Comparison of ENCODE assay signal across 26 cellular contexts in genomic region chr3:195213639-195214315, GRCh38.
"Had no signal": no experiment of that assay in that cellular context is flagged by ENCODE, and none has a peak within 500 bp of the region (broad histone marks: within the 10 kb centered on the region; RNA-seq: fewer than 3 reads in every experiment).

No MANE protein-coding gene starts in this region.

- DNase-seq: activated CD4-positive, alpha-beta memory T cell treated with anti-CD3 and anti-CD28 coated beads, Interleukin-2, amount 10 ng/mL, durations not matched to agents 7 days and 5 days; activated CD4-positive, alpha-beta T cell treated with anti-CD3 and anti-CD28 coated beads for 36 hours; activated CD4-positive, alpha-beta T cell treated with anti-CD3 and anti-CD28 coated beads, Interleukin-2, amount 50 U/mL, for 1 hour; activated naive CD4-positive, alpha-beta T cell; activated T-cell treated with anti-CD3 and anti-CD28 coated beads for 4 hours; activated T-cell treated with anti-CD3 and anti-CD28 coated beads, Interleukin-2, amount 50 U/mL, for 72 hours; caudate nucleus; NCI-H1092 treated with DMSO at 0.1 percent for 48 hours; NCI-H1417 treated with DMSO at 0.1 percent for 48 hours; NCI-H1694; NCI-H2029; NCI-H2107; NCI-H2171 treated with DMSO at 0.1 percent for 48 hours; NCI-H226; NCI-H526; NCI-H82; RPMI8226; SK-N-SH; T-helper 1 cell had no signal

- H3K4me3 ChIP-seq: breast epithelium had no signal

- H3K4me3 Mint-ChIP-seq: activated CD4-positive, alpha-beta memory T cell treated with anti-CD3 and anti-CD28 coated beads, Interleukin-2, amount 10 ng/mL, durations not matched to agents 7 days and 5 days; activated CD4-positive, alpha-beta T cell treated with anti-CD3 and anti-CD28 coated beads for 36 hours; activated naive CD4-positive, alpha-beta T cell treated with anti-CD3 and anti-CD28 coated beads, Interleukin-2, amount 50 U/mL, for 24 hours; activated T-cell treated with anti-CD3 and anti-CD28 coated beads, Interleukin-2, amount 50 U/mL, for 72 hours had no signal

- H3K9me3 ChIP-seq: breast epithelium, SK-N-SH had no signal

- H3K9ac ChIP-seq: KMS-11, SK-N-SH had no signal

- H3K27ac ChIP-seq: breast epithelium, KMS-11, VCaP had no signal

- H3K27me3 Mint-ChIP-seq: activated CD4-positive, alpha-beta memory T cell treated with anti-CD3 and anti-CD28 coated beads, Interleukin-2, amount 10 ng/mL, durations not matched to agents 7 days and 5 days; activated CD4-positive, alpha-beta T cell treated with anti-CD3 and anti-CD28 coated beads for 36 hours; activated naive CD4-positive, alpha-beta T cell treated with anti-CD3 and anti-CD28 coated beads, Interleukin-2, amount 50 U/mL, for 24 hours had no signal

- H3K9me3 Mint-ChIP-seq: activated naive CD4-positive, alpha-beta T cell treated with anti-CD3 and anti-CD28 coated beads, Interleukin-2, amount 50 U/mL, for 24 hours had no signal

- ATAC-seq: activated CD4-positive, alpha-beta T cell treated with anti-CD3 and anti-CD28 coated beads for 36 hours; activated T-cell treated with anti-CD3 and anti-CD28 coated beads, Interleukin-2, amount 50 U/mL, for 72 hours; Panc1; Right ventricle myocardium inferior had no signal

- H3K36me3 ChIP-seq: breast epithelium had no signal

- H3K27ac Mint-ChIP-seq: activated CD4-positive, alpha-beta memory T cell treated with anti-CD3 and anti-CD28 coated beads, Interleukin-2, amount 10 ng/mL, durations not matched to agents 7 days and 5 days; activated CD4-positive, alpha-beta T cell treated with anti-CD3 and anti-CD28 coated beads for 36 hours; activated naive CD4-positive, alpha-beta T cell treated with anti-CD3 and anti-CD28 coated beads, Interleukin-2, amount 50 U/mL, for 24 hours; activated T-cell treated with anti-CD3 and anti-CD28 coated beads, Interleukin-2, amount 50 U/mL, for 72 hours; activated T-helper 2 cell treated with anti-CD3 and anti-CD28 coated beads, Interferon-gamma antibody, Interleukin-2, Interleukin-4, amounts not matched to agents 10 μg/mL and 5 μg/mL and 100 μg/mL, durations not matched to agents 14 hours and 24 hours and 36 hours had no signal

- H3K27me3 ChIP-seq: breast epithelium had no signal

- H3K4me2 ChIP-seq: KMS-11, SK-N-SH had no signal

- H3K4me1 Mint-ChIP-seq: activated CD4-positive, alpha-beta memory T cell treated with anti-CD3 and anti-CD28 coated beads, Interleukin-2, amount 10 ng/mL, durations not matched to agents 7 days and 5 days had no signal
